ENCODE assay signal across 27 cellular contexts in the genomic region with DNA sequence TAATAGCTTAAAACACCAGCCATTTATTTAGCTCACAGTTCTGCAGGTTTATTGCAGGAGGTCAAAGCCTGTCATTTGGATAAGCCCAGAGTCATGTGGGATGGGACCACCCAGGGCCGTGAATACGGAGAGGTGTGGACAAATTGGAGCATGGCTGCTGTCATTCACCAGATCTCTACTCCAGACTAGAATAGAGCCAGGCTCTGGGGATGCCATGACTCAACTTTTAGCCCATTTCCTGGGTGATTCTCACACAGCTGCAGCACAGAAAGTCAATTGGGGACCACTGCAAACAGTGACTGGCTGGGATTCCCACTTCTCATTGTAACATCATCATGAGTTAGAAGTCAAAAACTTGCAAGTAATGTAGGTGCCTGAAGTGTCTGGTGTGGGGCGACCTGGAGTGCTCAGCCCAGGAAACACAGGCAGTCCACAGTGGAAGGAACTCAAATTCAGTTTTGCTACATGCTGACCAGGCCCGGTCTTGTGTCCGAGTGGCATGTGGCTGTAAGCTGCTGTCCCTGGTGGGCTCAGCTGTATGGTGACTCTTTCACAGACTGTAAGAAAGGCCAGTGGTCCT.
"Had no signal": no experiment of that assay in that cellular context is flagged by ENCODE, and none has a peak within 500 bp of the region (broad histone marks: within the 10 kb centered on the region; RNA-seq: fewer than 3 reads in every experiment).

No MANE protein-coding gene starts in this region.

- H3K36me3 ChIP-seq: brain microvascular endothelial cell, esophagus muscularis mucosa, gastrocnemius medialis had no signal

- H3K9me3 Mint-ChIP-seq: activated CD4-positive, alpha-beta T cell treated with anti-CD3 and anti-CD28 coated beads, Interleukin-2, amount 10 ng/mL, durations not matched to agents 7 days and 5 days; central memory CD8-positive, alpha-beta T cell; dendritic cell treated with granulocyte-macrophage colony-stimulating factor and Interleukin-4, amounts not matched to agents 40 ng/mL and 50 ng/mL, for 4 days; effector memory CD8-positive, alpha-beta T cell had no signal

- H3K27ac ChIP-seq: brain microvascular endothelial cell, dorsolateral prefrontal cortex, foreskin keratinocyte had no signal

- DNase-seq: activated CD4-positive, alpha-beta memory T cell treated with anti-CD3 and anti-CD28 coated beads, Interleukin-2, amount 10 ng/mL, durations not matched to agents 7 days and 5 days; activated CD4-positive, alpha-beta T cell treated with anti-CD3 and anti-CD28 coated beads for 1 hour; activated CD4-positive, alpha-beta T cell treated with anti-CD3 and anti-CD28 coated beads for 4 hours; activated CD4-positive, alpha-beta T cell treated with anti-CD3 and anti-CD28 coated beads, Interleukin-2, amount 10 ng/mL, durations not matched to agents 7 days and 5 days; activated CD4-positive, alpha-beta T cell treated with anti-CD3 and anti-CD28 coated beads, Interleukin-2, amount 50 U/mL, for 4 hours; activated CD8-positive, alpha-beta memory T cell treated with anti-CD3 and anti-CD28 coated beads, Interleukin-2, amount 50 U/mL, for 48 hours; activated gamma-delta T cell treated with Interleukin-2 at 50 U/mL for 16 hours; activated naive CD4-positive, alpha-beta T cell treated with anti-CD3 and anti-CD28 coated beads, Interleukin-2, amount 50 U/mL, for 16 hours; activated naive CD4-positive, alpha-beta T cell treated with Interleukin-2 at 50 U/mL for 16 hours; activated T-cell treated with anti-CD3 and anti-CD28 coated beads for 4 hours; activated T-cell treated with anti-CD3 and anti-CD28 coated beads, Interleukin-2, amount 50 U/mL, for 24 hours; activated T-cell treated with anti-CD3 and anti-CD28 coated beads, Interleukin-2, amount 50 U/mL, for 72 hours; amniotic stem cell; anterior cingulate cortex; brain microvascular endothelial cell; dorsolateral prefrontal cortex; effector CD4-positive, alpha-beta T cell; effector memory CD8-positive, alpha-beta T cell; erythroblast; foreskin keratinocyte; gastrocnemius medialis; T-helper 2 cell had no signal

- ATAC-seq: activated T-cell treated with anti-CD3 and anti-CD28 coated beads, Interleukin-2, amount 50 U/mL, for 72 hours; effector memory CD8-positive, alpha-beta T cell; foreskin keratinocyte; gastrocnemius medialis had no signal

- H3K4me1 Mint-ChIP-seq: activated CD4-positive, alpha-beta memory T cell treated with anti-CD3 and anti-CD28 coated beads, Interleukin-2, amount 10 ng/mL, durations not matched to agents 7 days and 5 days; activated CD4-positive, alpha-beta T cell treated with anti-CD3 and anti-CD28 coated beads, Interleukin-2, amount 10 ng/mL, durations not matched to agents 7 days and 5 days; central memory CD8-positive, alpha-beta T cell had no signal

- H3K27ac Mint-ChIP-seq: activated CD4-positive, alpha-beta memory T cell treated with anti-CD3 and anti-CD28 coated beads, Interleukin-2, amount 10 ng/mL, durations not matched to agents 7 days and 5 days; activated CD4-positive, alpha-beta T cell treated with anti-CD3 and anti-CD28 coated beads, Interleukin-2, amount 10 ng/mL, durations not matched to agents 7 days and 5 days; activated naive CD8-positive, alpha-beta T cell; activated T-cell treated with anti-CD3 and anti-CD28 coated beads, Interleukin-2, amount 50 U/mL, for 24 hours; activated T-cell treated with anti-CD3 and anti-CD28 coated beads, Interleukin-2, amount 50 U/mL, for 72 hours; dendritic cell treated with granulocyte-macrophage colony-stimulating factor and Interleukin-4, amounts not matched to agents 40 ng/mL and 50 ng/mL, for 4 days; effector memory CD8-positive, alpha-beta T cell had no signal

- H3K4me3 ChIP-seq: coronary artery, dorsolateral prefrontal cortex, esophagus muscularis mucosa, gastrocnemius medialis had no signal

- H3K4me3 Mint-ChIP-seq: activated CD4-positive, alpha-beta memory T cell treated with anti-CD3 and anti-CD28 coated beads, Interleukin-2, amount 10 ng/mL, durations not matched to agents 7 days and 5 days; activated CD4-positive, alpha-beta T cell treated with anti-CD3 and anti-CD28 coated beads, Interleukin-2, amount 10 ng/mL, durations not matched to agents 7 days and 5 days; activated naive CD8-positive, alpha-beta T cell; activated T-cell treated with anti-CD3 and anti-CD28 coated beads, Interleukin-2, amount 50 U/mL, for 24 hours; activated T-cell treated with anti-CD3 and anti-CD28 coated beads, Interleukin-2, amount 50 U/mL, for 72 hours; central memory CD8-positive, alpha-beta T cell; dendritic cell treated with granulocyte-macrophage colony-stimulating factor and Interleukin-4, amounts not matched to agents 40 ng/mL and 50 ng/mL, for 4 days; effector memory CD8-positive, alpha-beta T cell had no signal

- H3K4me1 ChIP-seq: foreskin keratinocyte, gastrocnemius medialis had no signal

- H3K27me3 ChIP-seq: brain microvascular endothelial cell, dorsolateral prefrontal cortex, esophagus muscularis mucosa, foreskin keratinocyte, gastrocnemius medialis had no signal

- H3K9me3 ChIP-seq: esophagus muscularis mucosa, gastrocnemius medialis had no signal

- H3K27me3 Mint-ChIP-seq: activated CD4-positive, alpha-beta memory T cell treated with anti-CD3 and anti-CD28 coated beads, Interleukin-2, amount 10 ng/mL, durations not matched to agents 7 days and 5 days; activated CD4-positive, alpha-beta T cell treated with anti-CD3 and anti-CD28 coated beads, Interleukin-2, amount 10 ng/mL, durations not matched to agents 7 days and 5 days; activated naive CD8-positive, alpha-beta T cell; dendritic cell treated with granulocyte-macrophage colony-stimulating factor and Interleukin-4, amounts not matched to agents 40 ng/mL and 50 ng/mL, for 4 days had no signal

- H3K36me3 Mint-ChIP-seq: activated naive CD8-positive, alpha-beta T cell had no signal
